8 cellular contexts compared by ENCODE assay signal in genomic region chr11:128342511-128343133, GRCh38.
DNase-seq lines count a peak whose midpoint lies in the region; ATAC-seq and TF ChIP-seq lines count a peak whose summit lies in the region.

No MANE protein-coding gene starts in this region.

- no peaks in the 10 kb centered on the region for H3K9me3 ChIP-seq in heart right ventricle

- H3K36me3 Mint-ChIP-seq in activated CD8-positive, alpha-beta memory T cell treated with anti-CD3 and anti-CD28 coated beads, Interleukin-2, amount 10 ng/mL, durations not matched to agents 7 days and 5 days = peaks cover 7% of the 10 kb centered on the region

- H3K27me3 ChIP-seq in heart right ventricle (no peaks in the 10 kb centered on the region), dorsolateral prefrontal cortex (no peaks in the 10 kb centered on the region)

- no peaks in the 10 kb centered on the region for H3K36me3 ChIP-seq in heart right ventricle

- no peaks in the 10 kb centered on the region for H3K27me3 Mint-ChIP-seq in activated CD8-positive, alpha-beta memory T cell treated with anti-CD3 and anti-CD28 coated beads, Interleukin-2, amount 10 ng/mL, durations not matched to agents 7 days and 5 days

- ATAC-seq in GM18502 (IDR thresholded peaks at IDR 0.05; ENCODE audit: poor library complexity, unreplicated experiment) (peak; percentile 93), HG02763 (IDR thresholded peaks at IDR 0.05; ENCODE audit: unreplicated experiment) (peak; percentile 79), heart right ventricle (peak; percentile 86 to 96 (median 92))
- peak; percentile 85 for ATAC-seq in activated CD8-positive, alpha-beta memory T cell treated with anti-CD3 and anti-CD28 coated beads, Interleukin-2, amount 10 ng/mL, durations not matched to agents 7 days and 5 days

- peak overlapping the region in 9 of 10 donors; percentile 61 to 83 (median 76) for H3K27ac ChIP-seq in heart right ventricle
- peak overlapping the region in 2 of 59 donors; percentile 15 to 58 for H3K27ac ChIP-seq in dorsolateral prefrontal cortex

- 53 to 68% methylated on average over 7 of the region's 7 CpGs for WGBS in heart right ventricle, 2 donors

- intact Hi-C loops in heart right ventricle (cut with DNase I) = loop anchor here in 3 of 10 donors (5.0 kb wide), 3 partner anchors 50 to 125 kb away; no protein-coding TSS in a partner anchor
- intact Hi-C loops in dorsolateral prefrontal cortex (cut with DNase I) = no loop called here

- peaks cover 0 to 43% (median 34%) of the 10 kb centered on the region in 9 donors for H3K4me1 ChIP-seq in heart right ventricle

- H3K4me3 ChIP-seq in heart right ventricle (no peak overlapping the region), dorsolateral prefrontal cortex (no peak overlapping the region)

- H3K27ac Mint-ChIP-seq in activated CD8-positive, alpha-beta memory T cell treated with anti-CD3 and anti-CD28 coated beads, Interleukin-2, amount 10 ng/mL, durations not matched to agents 7 days and 5 days = peak overlapping the region; percentile 95

- DNase-seq in NCI-H2081 treated with DMSO at 0.1 percent for 48 hours (lab: John Stamatoyannopoulos, UW) = peak; percentile 57
- DNase-seq in activated CD8-positive, alpha-beta memory T cell treated with anti-CD3 and anti-CD28 coated beads, Interleukin-2, amount 10 ng/mL, durations not matched to agents 7 days and 5 days = peak; percentile 86
- DNase-seq in heart right ventricle = peak; percentile 30 to 75
- peak; percentile 39 to 63 for DNase-seq in stimulated activated CD4-positive, alpha-beta T cell treated with anti-CD3 and anti-CD28 coated beads, Interleukin-4, amount 100 ng/mL, for 4 hours
- DNase-seq in NCI-H187 treated with DMSO at 0.1 percent for 48 hours (lab: John Stamatoyannopoulos, UW) = no peak
- DNase-seq in dorsolateral prefrontal cortex = no peak

- TF ChIP-seq CTCF in heart right ventricle (IDR thresholded peaks at IDR 0.05) = no peak
- TF ChIP-seq CTCF in dorsolateral prefrontal cortex (IDR thresholded peaks at IDR 0.05 in 54 of 56, conservative IDR thresholded peaks at IDR 0.05 in 2 of 56; ENCODE audit: low read depth in 1 of 56, partially characterized antibody in 56 of 56) = no peak

- H3K4me3 Mint-ChIP-seq in activated CD8-positive, alpha-beta memory T cell treated with anti-CD3 and anti-CD28 coated beads, Interleukin-2, amount 10 ng/mL, durations not matched to agents 7 days and 5 days = no peak overlapping the region

- peaks cover 68% of the 10 kb centered on the region for H3K4me1 Mint-ChIP-seq in activated CD8-positive, alpha-beta memory T cell treated with anti-CD3 and anti-CD28 coated beads, Interleukin-2, amount 10 ng/mL, durations not matched to agents 7 days and 5 days

- CTCF ChIA-PET in activated CD8-positive, alpha-beta memory T cell treated with anti-CD3 and anti-CD28 coated beads, Interleukin-2, amount 10 ng/mL, durations not matched to agents 7 days and 5 days (lab: Charles Lee) = interaction anchor here (0.7 to 3.5 kb wide), 7 partner anchors 12 to 130 kb away, joined by 3 to 31 read pairs (median 3); no protein-coding TSS in a partner anchor

- no peaks in the 10 kb centered on the region for H3K9me3 Mint-ChIP-seq in activated CD8-positive, alpha-beta memory T cell treated with anti-CD3 and anti-CD28 coated beads, Interleukin-2, amount 10 ng/mL, durations not matched to agents 7 days and 5 days (ENCODE audit: low read depth)

Comparison
In these comparisons a context has a peak if more than half of its experiments do, and no peak if none do; other contexts are left out.
1. DNase-seq: peak in NCI-H2081 treated with DMSO at 0.1 percent for 48 hours (single experiment), activated CD8-positive, alpha-beta memory T cell treated with anti-CD3 and anti-CD28 coated beads, Interleukin-2, amount 10 ng/mL, durations not matched to agents 7 days and 5 days (single experiment), heart right ventricle (2 of 2) and stimulated activated CD4-positive, alpha-beta T cell treated with anti-CD3 and anti-CD28 coated beads, Interleukin-4, amount 100 ng/mL, for 4 hours (2 of 2); none in NCI-H187 treated with DMSO at 0.1 percent for 48 hours (single experiment) and dorsolateral prefrontal cortex (0 of 10).
2. Peak in every context shown above with its lines, with median percentiles within 50 percentile points of each other: ATAC-seq.